Comparison of ENCODE assay signal across 20 cellular contexts in the genomic region with DNA sequence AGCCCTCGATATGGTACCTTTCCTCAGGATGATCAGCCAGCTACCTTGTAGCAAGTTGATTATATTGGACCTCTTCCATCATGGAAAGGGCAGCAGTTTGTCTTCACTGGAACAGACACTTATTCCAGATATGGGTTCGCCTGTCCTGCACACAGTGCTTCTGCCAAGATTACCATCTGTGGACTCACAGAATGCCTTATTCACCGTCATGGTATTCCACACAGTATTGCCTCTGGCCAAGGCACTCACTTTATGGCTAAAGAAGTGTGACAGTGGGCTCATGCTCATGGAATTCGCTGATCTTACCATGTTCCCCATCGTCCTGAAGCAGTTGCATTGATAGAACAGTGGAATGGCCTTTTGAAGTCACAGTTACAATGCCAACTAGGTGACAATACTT. TPM values are rescaled to one million over a fixed set of nuclear protein-coding genes. Genes with fewer than 3 reads are reported as not detected.
"Had no signal": no experiment of that assay in that cellular context is flagged by ENCODE, and none has a peak within 500 bp of the region (broad histone marks: within the 10 kb centered on the region; RNA-seq: fewer than 3 reads in every experiment).

No MANE protein-coding gene starts in this region.

RNA-seq across cellular contexts. Expression of gene MAGEC1, which starts 14.9 kb away (rescaled TPM):
- total RNA-seq: colonic mucosa; dermis microvascular lymphatic vessel endothelial cell; endodermal cell; esophagus mucosa; esophagus squamous epithelium; gastrocnemius medialis; glomerular endothelial cell; heart right ventricle; kidney epithelial cell; left cardiac atrium; left lung; left ventricle myocardium superior; lower leg skin; lower lobe of right lung; lung microvascular endothelial cell; mesenteric fat pad; mesothelial cell of epicardium; mucosa of descending colon; naive thymus-derived CD4-positive, alpha-beta T cell had no signal
- polyA plus RNA-seq: heart right ventricle; keratinocyte; naive thymus-derived CD4-positive, alpha-beta T cell had no signal

RNA-seq across cellular contexts. Expression of gene MAGEC3, which starts 50.7 kb away (rescaled TPM):
- total RNA-seq: colonic mucosa; dermis microvascular lymphatic vessel endothelial cell; esophagus mucosa; esophagus squamous epithelium; gastrocnemius medialis; glomerular endothelial cell; kidney epithelial cell; left cardiac atrium; left lung; left ventricle myocardium superior; lower leg skin; lower lobe of right lung; lung microvascular endothelial cell; mesenteric fat pad; mucosa of descending colon; naive thymus-derived CD4-positive, alpha-beta T cell had no signal
- polyA plus RNA-seq: heart right ventricle; keratinocyte; naive thymus-derived CD4-positive, alpha-beta T cell had no signal
